17 cellular contexts compared by ENCODE assay signal in the genomic region with DNA sequence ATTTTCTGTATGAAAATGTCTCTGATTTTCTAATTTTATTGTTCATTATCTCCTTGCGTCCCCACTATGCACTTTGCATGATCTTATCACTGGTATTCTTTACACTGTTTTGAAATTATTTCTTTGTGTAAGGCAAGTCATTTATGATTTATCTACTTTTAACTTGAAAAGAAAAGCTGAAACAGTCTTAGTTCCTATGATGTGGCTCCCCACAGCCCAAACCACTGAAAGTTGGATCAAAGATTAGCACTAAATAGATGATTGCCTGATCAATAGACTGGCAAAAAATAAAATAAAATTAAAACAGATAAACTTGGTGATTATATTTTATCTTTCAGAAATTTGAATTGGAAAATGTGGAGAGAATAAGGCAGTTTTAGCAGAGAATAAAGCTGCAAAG.
A peak's percentile ranks its signal among the peaks of the same experiment; 100 is the strongest.
DNase-seq lines count a peak whose midpoint lies in the region; ATAC-seq, FAIRE-seq and TF ChIP-seq lines count a peak whose summit lies in the region.
"Had no signal": no experiment of that assay in that cellular context is flagged by ENCODE, and none has a peak within 500 bp of the region (broad histone marks: within the 10 kb centered on the region; RNA-seq: fewer than 3 reads in every experiment).

No MANE protein-coding gene starts in this region.

- H3K4me1 ChIP-seq in trophoblast cell (ENCODE audit: control insufficient read depth in 1 of 2, insufficient read depth in 2 of 2, low read length in 2 of 2), result no peaks in the 10 kb centered on the region

- H2AFZ ChIP-seq in trophoblast cell (ENCODE audit: insufficient read depth, low read length, poor library complexity), result no peak overlapping the region

- H2BK12ac ChIP-seq in trophoblast cell (ENCODE audit: low read length), result no peak overlapping the region

- no peak overlapping the region for H2BK5ac ChIP-seq in trophoblast cell (ENCODE audit: low read depth, low read length, poor library complexity)

- no peak overlapping the region for H3K14ac ChIP-seq in trophoblast cell (ENCODE audit: low read length)

- no peak overlapping the region for H4K91ac ChIP-seq in trophoblast cell (ENCODE audit: low read depth, low read length)

- H3K9me3 Mint-ChIP-seq in mesothelial cell of epicardium, result peaks cover 3% of the 10 kb centered on the region
- no peaks in the 10 kb centered on the region for H3K9me3 Mint-ChIP-seq in stimulated activated naive CD8-positive, alpha-beta T cell treated with anti-CD3 and anti-CD28 coated beads, Interleukin-15, amount 100 ng/mL, for 72 hours
- H3K9me3 Mint-ChIP-seq: HFFc6 had no signal

- no peak overlapping the region for H3K23ac ChIP-seq in trophoblast cell (ENCODE audit: low read length)

- FAIRE-seq in GM18507 (lab: Jason Lieb, UNC), result peak; percentile 48
- FAIRE-seq: A204.1, K562 had no signal

- no peak overlapping the region for H3K4me3 Mint-ChIP-seq in mesothelial cell of epicardium
- no peak overlapping the region for H3K4me3 Mint-ChIP-seq in stimulated activated naive CD8-positive, alpha-beta T cell treated with anti-CD3 and anti-CD28 coated beads, Interleukin-15, amount 100 ng/mL, for 72 hours
- H3K4me3 Mint-ChIP-seq: CD14-positive monocyte, HFFc6 had no signal

- DNase-seq in GM18507 (ENCODE audit: extremely low spot score, insufficient read length, low read depth), result no peak
- DNase-seq in trophoblast cell, result no peak
- no peak for DNase-seq in mesothelial cell of epicardium (ENCODE audit: low spot score in 2 of 2, unreplicated experiment in 2 of 2)
- DNase-seq in stimulated activated naive CD8-positive, alpha-beta T cell treated with anti-CD3 and anti-CD28 coated beads, Interleukin-15, amount 100 ng/mL, for 72 hours, result no peak
- DNase-seq in NCI-H1105 (lab: John Stamatoyannopoulos, UW), result no peak
- DNase-seq: COR-L47, HFFc6, NCI-H226, NCI-H526, PC-3, T1000 had no signal

- H3K18ac ChIP-seq in trophoblast cell (ENCODE audit: low read length), result no peak overlapping the region

- no peaks in the 10 kb centered on the region for H3K79me2 ChIP-seq in trophoblast cell (ENCODE audit: control insufficient read depth, insufficient read depth, low read length, poor library complexity)

- H2BK120ac ChIP-seq in trophoblast cell (ENCODE audit: insufficient read depth, low read length, poor library complexity), result no peak overlapping the region

- no peaks in the 10 kb centered on the region for H3K27me3 ChIP-seq in trophoblast cell (ENCODE audit: insufficient read depth, low read length)

- H3K36me3 Mint-ChIP-seq in mesothelial cell of epicardium, result no peaks in the 10 kb centered on the region
- H3K36me3 Mint-ChIP-seq: CD14-positive monocyte had no signal

- H3K9ac ChIP-seq in trophoblast cell (ENCODE audit: low read length), result no peak overlapping the region

- H3K4me3 ChIP-seq in trophoblast cell (ENCODE audit: low read depth, low read length), result no peak overlapping the region
- H3K4me3 ChIP-seq: K562 had no signal

- no peak overlapping the region for H4K8ac ChIP-seq in trophoblast cell (ENCODE audit: low read depth, low read length)

- TF ChIP-seq CTCF in mesothelial cell of epicardium (IDR thresholded peaks at IDR 0.05; ENCODE audit: unreplicated experiment), result no peak

- H3K27ac ChIP-seq in trophoblast cell (ENCODE audit: low read depth, low read length), result no peak overlapping the region

- no peak overlapping the region for H2AK5ac ChIP-seq in trophoblast cell (ENCODE audit: low read length)

- no CpG with 5 or more reads among the region's 1 CpG for WGBS in trophoblast cell (ENCODE audit: extremely low coverage, insufficient coverage, insufficient read length)

- H3K27ac Mint-ChIP-seq in mesothelial cell of epicardium, result no peak overlapping the region
- H3K27ac Mint-ChIP-seq in stimulated activated naive CD8-positive, alpha-beta T cell treated with anti-CD3 and anti-CD28 coated beads, Interleukin-15, amount 100 ng/mL, for 72 hours, result no peak overlapping the region
- H3K27ac Mint-ChIP-seq: CD14-positive monocyte, HFFc6 had no signal

- H3K4me1 Mint-ChIP-seq in mesothelial cell of epicardium, result no peaks in the 10 kb centered on the region
- H3K4me1 Mint-ChIP-seq in stimulated activated naive CD8-positive, alpha-beta T cell treated with anti-CD3 and anti-CD28 coated beads, Interleukin-15, amount 100 ng/mL, for 72 hours, result peaks cover 7% of the 10 kb centered on the region
- H3K4me1 Mint-ChIP-seq: CD14-positive monocyte had no signal

- no peaks in the 10 kb centered on the region for H3K79me1 ChIP-seq in trophoblast cell (ENCODE audit: low read length)

- H4K12ac ChIP-seq in trophoblast cell (ENCODE audit: low read depth, low read length), result no peak overlapping the region

- no peaks in the 10 kb centered on the region for H3K27me3 Mint-ChIP-seq in mesothelial cell of epicardium (ENCODE audit: low read depth)
- no peaks in the 10 kb centered on the region for H3K27me3 Mint-ChIP-seq in stimulated activated naive CD8-positive, alpha-beta T cell treated with anti-CD3 and anti-CD28 coated beads, Interleukin-15, amount 100 ng/mL, for 72 hours

- no peak overlapping the region for H3K4me2 ChIP-seq in trophoblast cell (ENCODE audit: low read length)

- peak; percentile 16 for ATAC-seq in GM19324 (IDR thresholded peaks at IDR 0.05; ENCODE audit: low FRiP score, unreplicated experiment)
- peak; percentile 46 for ATAC-seq in HG02678 (IDR thresholded peaks at IDR 0.05; ENCODE audit: unreplicated experiment)
- peak; percentile 28 for ATAC-seq in HG03159 (IDR thresholded peaks at IDR 0.05; ENCODE audit: unreplicated experiment)
- no peak for ATAC-seq in stimulated activated naive CD8-positive, alpha-beta T cell treated with anti-CD3 and anti-CD28 coated beads, Interleukin-15, amount 100 ng/mL, for 72 hours
- ATAC-seq: K562, PC-3 had no signal

- no peaks in the 10 kb centered on the region for H3K9me3 ChIP-seq in trophoblast cell (ENCODE audit: insufficient read depth, low read depth, low read length)

- H3K4ac ChIP-seq in trophoblast cell (ENCODE audit: low read depth, low read length), result no peak overlapping the region

- H3K36me3 ChIP-seq in trophoblast cell (ENCODE audit: control insufficient read depth in 1 of 2, insufficient read depth in 2 of 2, low read length in 2 of 2), result no peaks in the 10 kb centered on the region
